Comparison of ENCODE assay signal across 9 cellular contexts in the genomic region with DNA sequence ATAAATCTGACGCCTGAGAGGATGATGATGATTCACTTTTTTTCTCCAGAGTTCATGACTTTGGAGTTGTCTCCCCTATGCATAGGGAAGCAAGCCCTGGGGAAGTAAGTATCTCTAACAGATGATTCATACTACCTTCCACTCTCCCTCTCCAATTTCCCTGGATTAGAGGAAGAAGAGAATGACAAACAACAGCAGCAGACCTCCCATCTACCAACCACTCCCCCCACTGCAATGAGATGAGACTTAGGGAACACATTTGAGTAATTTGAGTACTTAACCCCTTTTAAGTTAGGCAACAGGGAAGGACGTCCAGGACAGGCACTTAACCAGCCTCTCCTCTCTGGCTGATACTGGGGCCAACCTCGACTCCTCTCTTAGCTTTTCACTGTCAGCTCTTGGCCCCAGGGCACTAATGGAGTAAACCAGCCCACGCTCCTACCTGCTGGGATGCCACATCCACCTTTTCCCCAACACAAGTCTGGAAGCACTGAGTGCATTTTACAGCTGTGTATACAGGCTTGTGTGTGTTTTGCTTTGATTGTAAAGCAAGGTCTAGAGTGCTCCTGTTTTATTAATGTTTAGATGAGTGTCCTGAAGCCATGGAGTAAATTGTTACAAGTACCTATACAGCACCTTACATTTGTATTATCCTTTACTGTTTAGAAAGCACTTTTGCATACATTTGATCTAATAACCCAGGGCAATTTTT.
DNase-seq lines count a peak whose midpoint lies in the region; ATAC-seq and TF ChIP-seq lines count a peak whose summit lies in the region.
"Had no signal": no experiment of that assay in that cellular context is flagged by ENCODE, and none has a peak within 500 bp of the region (broad histone marks: within the 10 kb centered on the region; RNA-seq: fewer than 3 reads in every experiment).

No MANE protein-coding gene starts in this region.

- in situ Hi-C loops in Panc1 (cut with HindIII; ENCODE audit: low pct_unique_long_range_greater_than_20kb, low sequenced_read_pairs): no loop called here

- H3K4me1 Mint-ChIP-seq in activated CD8-positive, alpha-beta T cell treated with anti-CD3 and anti-CD28 coated beads for 36 hours (ENCODE audit: low read depth): peaks cover 3% of the 10 kb centered on the region

- ATAC-seq in Panc1: no peak
- ATAC-seq in activated CD8-positive, alpha-beta T cell treated with anti-CD3 and anti-CD28 coated beads for 36 hours: no peak

- peaks cover 18% of the 10 kb centered on the region; the same call in 1 of the 2 replicates for H3K9me3 ChIP-seq in Panc1 (ENCODE audit: control insufficient read depth, insufficient read depth, low read depth, low read length)

- no peaks in the 10 kb centered on the region for H3K36me3 Mint-ChIP-seq in activated CD8-positive, alpha-beta T cell treated with anti-CD3 and anti-CD28 coated beads for 36 hours (ENCODE audit: low read depth)

- POLR2A ChIA-PET in Panc1 (lab: Charles Lee): no interaction called here
- POLR2A ChIA-PET in activated CD8-positive, alpha-beta T cell treated with anti-CD3 and anti-CD28 coated beads for 36 hours (lab: Charles Lee): no interaction called here

- no peak overlapping the region for H3K4me3 ChIP-seq in Panc1 (ENCODE audit: low read depth in 2 of 2, low read length in 2 of 2)

- TF ChIP-seq CTCF in Panc1 (IDR thresholded peaks at IDR 0.05): no peak
- TF ChIP-seq CTCF in activated CD8-positive, alpha-beta T cell treated with anti-CD3 and anti-CD28 coated beads for 36 hours (IDR thresholded peaks at IDR 0.05): no peak

- BruUV-seq in Panc1 (replicated peaks; lab: Mats Ljungman, UMichigan): no TSS peak

- H3K27me3 Mint-ChIP-seq in activated CD8-positive, alpha-beta T cell treated with anti-CD3 and anti-CD28 coated beads for 36 hours: peaks cover 19% of the 10 kb centered on the region

- no peak overlapping the region for H3K27ac Mint-ChIP-seq in activated CD8-positive, alpha-beta T cell treated with anti-CD3 and anti-CD28 coated beads for 36 hours

- CTCF ChIA-PET in Panc1 (lab: Charles Lee): no interaction called here
- CTCF ChIA-PET in activated CD8-positive, alpha-beta T cell treated with anti-CD3 and anti-CD28 coated beads for 36 hours (lab: Charles Lee): no interaction called here

- peaks cover 5% of the 10 kb centered on the region for H3K9me3 Mint-ChIP-seq in activated CD8-positive, alpha-beta T cell treated with anti-CD3 and anti-CD28 coated beads for 36 hours

- peak overlapping the region; percentile 92 for H3K27ac ChIP-seq in Panc1 (ENCODE audit: low read length)

- DNase-seq in NCI-H510A treated with DMSO at 0.1 percent for 48 hours (lab: John Stamatoyannopoulos, UW): peak; percentile 45
- DNase-seq in NCI-H510A (lab: John Stamatoyannopoulos, UW): no peak
- no peak for DNase-seq in Panc1 (ENCODE audit: low read depth, low spot score)
- DNase-seq in fibroblast of the conjunctiva (ENCODE audit: low read depth): peak; percentile 31
- DNase-seq in activated CD8-positive, alpha-beta T cell treated with anti-CD3 and anti-CD28 coated beads for 36 hours: no peak
- DNase-seq in activated naive CD4-positive, alpha-beta T cell treated with anti-CD3 and anti-CD28 coated beads, Interleukin-2, amount 50 U/mL, for 16 hours: no peak
- DNase-seq in GM19238 (ENCODE audit: insufficient read length, low spot score): no peak
- no peak for DNase-seq in occipital lobe (lab: John Stamatoyannopoulos, UW)
- DNase-seq: activated CD4-positive, alpha-beta T cell treated with anti-CD3 and anti-CD28 coated beads, Interleukin-2, amount 50 U/mL, for 4 hours had no signal

- peaks cover 26% of the 10 kb centered on the region for H3K4me1 ChIP-seq in Panc1 (ENCODE audit: control insufficient read depth, insufficient read depth, low read length)

- no peak overlapping the region for H3K4me3 Mint-ChIP-seq in activated CD8-positive, alpha-beta T cell treated with anti-CD3 and anti-CD28 coated beads for 36 hours

- intact Hi-C loops in Panc1 (cut with micrococcal nuclease; ENCODE audit: unreplicated experiment): no loop called here
- intact Hi-C loops in activated CD8-positive, alpha-beta T cell treated with anti-CD3 and anti-CD28 coated beads for 36 hours (cut with micrococcal nuclease): no loop called here

- no peaks in the 10 kb centered on the region for H3K36me3 ChIP-seq in Panc1 (ENCODE audit: control insufficient read depth, insufficient read depth, low read length)

- no peaks in the 10 kb centered on the region for H3K27me3 ChIP-seq in Panc1 (ENCODE audit: control insufficient read depth, insufficient read depth, low read length)

Comparison
In these comparisons a context has a peak if more than half of its experiments do, and no peak if none do; other contexts are left out.
1. DNase-seq: peak in NCI-H510A treated with DMSO at 0.1 percent for 48 hours (single experiment) and fibroblast of the conjunctiva (single experiment); none in NCI-H510A (single experiment), Panc1 (single experiment), activated CD8-positive, alpha-beta T cell treated with anti-CD3 and anti-CD28 coated beads for 36 hours (single experiment), activated naive CD4-positive, alpha-beta T cell treated with anti-CD3 and anti-CD28 coated beads, Interleukin-2, amount 50 U/mL, for 16 hours (single experiment), GM19238 (single experiment) and occipital lobe (single experiment).